ENCODE assay signal across 1 cellular context in the genomic region with DNA sequence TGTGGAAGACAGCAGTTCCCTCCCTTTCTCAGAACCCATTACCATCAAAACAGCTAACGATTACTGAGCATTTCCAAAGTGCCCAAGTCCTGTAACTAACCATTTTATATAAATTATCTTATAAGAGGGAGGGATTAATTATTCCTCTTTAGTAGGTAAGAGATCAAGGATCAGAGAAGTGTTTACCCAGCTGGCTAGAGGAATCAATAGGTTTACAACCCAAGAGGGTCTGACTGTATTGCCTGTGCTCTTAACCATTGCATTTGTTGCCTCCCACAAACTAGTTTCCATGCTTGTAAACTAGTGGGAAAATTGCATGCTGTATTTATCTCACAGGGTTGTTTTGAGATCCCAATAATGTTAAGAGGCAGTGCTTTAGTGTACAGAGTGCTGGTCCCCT.
A peak's percentile ranks its signal among the peaks of the same experiment; 100 is the strongest.
TF ChIP-seq lines count a peak whose summit lies in the region.

No MANE protein-coding gene starts in this region.

TF ChIP-seq in HepG2, 621 proteins besides CTCF, POLR2A, EP300 and RAD21:
- TF ChIP-seq ZNF652 (CRISPR knock-in tag; IDR thresholded peaks at IDR 0.05; ENCODE audit: borderline replicate concordance, low read depth) (no peak), FOXA3 (CRISPR knock-in tag; IDR thresholded peaks at IDR 0.05) (peak; percentile 50), PPARG (CRISPR knock-in tag; conservative IDR thresholded peaks at IDR 0.05) (peak; percentile 33; the same call in 1 of the 2 replicates), DNMT3B (CRISPR knock-in tag; conservative IDR thresholded peaks at IDR 0.05) (no peak)
- TF ChIP-seq, protein P1, sequence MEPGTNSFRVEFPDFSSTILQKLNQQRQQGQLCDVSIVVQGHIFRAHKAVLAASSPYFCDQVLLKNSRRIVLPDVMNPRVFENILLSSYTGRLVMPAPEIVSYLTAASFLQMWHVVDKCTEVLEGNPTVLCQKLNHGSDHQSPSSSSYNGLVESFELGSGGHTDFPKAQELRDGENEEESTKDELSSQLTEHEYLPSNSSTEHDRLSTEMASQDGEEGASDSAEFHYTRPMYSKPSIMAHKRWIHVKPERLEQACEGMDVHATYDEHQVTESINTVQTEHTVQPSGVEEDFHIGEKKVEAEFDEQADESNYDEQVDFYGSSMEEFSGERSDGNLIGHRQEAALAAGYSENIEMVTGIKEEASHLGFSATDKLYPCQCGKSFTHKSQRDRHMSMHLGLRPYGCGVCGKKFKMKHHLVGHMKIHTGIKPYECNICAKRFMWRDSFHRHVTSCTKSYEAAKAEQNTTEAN (CRISPR knock-in tag; conservative IDR thresholded peaks at IDR 0.05): no peak
- TF ChIP-seq, protein P2, sequence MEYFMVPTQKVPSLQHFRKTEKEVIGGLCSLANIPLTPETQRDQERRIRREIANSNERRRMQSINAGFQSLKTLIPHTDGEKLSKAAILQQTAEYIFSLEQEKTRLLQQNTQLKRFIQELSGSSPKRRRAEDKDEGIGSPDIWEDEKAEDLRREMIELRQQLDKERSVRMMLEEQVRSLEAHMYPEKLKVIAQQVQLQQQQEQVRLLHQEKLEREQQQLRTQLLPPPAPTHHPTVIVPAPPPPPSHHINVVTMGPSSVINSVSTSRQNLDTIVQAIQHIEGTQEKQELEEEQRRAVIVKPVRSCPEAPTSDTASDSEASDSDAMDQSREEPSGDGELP (IDR thresholded peaks at IDR 0.05; ENCODE audit: borderline replicate concordance, low read depth): peak; percentile 91
